Comparison of ENCODE assay signal across 8 cellular contexts in genomic region chr12:132084681-132085635, GRCh38. TPM values are rescaled to one million over a fixed set of nuclear protein-coding genes. Genes with fewer than 3 reads are reported as not detected.
DNase-seq lines count a peak whose midpoint lies in the region; ATAC-seq and TF ChIP-seq lines count a peak whose summit lies in the region.

No MANE protein-coding gene starts in this region.

- H4K20me1 ChIP-seq in BLaER1, result peaks cover 22% of the 10 kb centered on the region

- TF ChIP-seq POLR2A in stomach (IDR thresholded peaks at IDR 0.05), result no peak

- peak; percentile 36 for ATAC-seq in GM21423 (IDR thresholded peaks at IDR 0.05; ENCODE audit: unreplicated experiment)
- ATAC-seq in GM19324 (IDR thresholded peaks at IDR 0.05; ENCODE audit: low FRiP score, unreplicated experiment), result no peak

- H3K4me3 ChIP-seq in BLaER1 (peak overlapping the region; percentile 87), esophagus (ENCODE audit: low read depth in 1 of 2, low read length in 2 of 2) (peak overlapping the region; percentile 82 to 99), stomach (peak overlapping the region; percentile 73 to 97 (median 91))

- H3K9me3 ChIP-seq in BLaER1 (peaks cover 4% of the 10 kb centered on the region; the same call in 1 of the 2 replicates), esophagus (ENCODE audit: control insufficient read depth in 2 of 2, insufficient read depth in 1 of 2, low read depth in 1 of 2, low read length in 1 of 2) (no peaks in the 10 kb centered on the region), stomach (no peaks in the 10 kb centered on the region)

- H3K4me1 ChIP-seq in BLaER1, result peaks cover 34% of the 10 kb centered on the region
- H3K4me1 ChIP-seq in esophagus (ENCODE audit: control insufficient read depth in 2 of 2, insufficient read depth in 2 of 2, low read length in 1 of 2), result peaks cover 0 to 3% of the 10 kb centered on the region in 2 donors
- H3K4me1 ChIP-seq in stomach, result peaks cover 15 to 31% (median 25%) of the 10 kb centered on the region in 4 donors

- no peak for TF ChIP-seq EP300 in stomach (IDR thresholded peaks at IDR 0.05)

- H3K36me3 ChIP-seq in BLaER1 (peaks cover 41% of the 10 kb centered on the region), esophagus (ENCODE audit: control insufficient read depth in 2 of 2, insufficient read depth in 2 of 2, low read length in 1 of 2) (peaks cover 0 to 3% of the 10 kb centered on the region in 2 donors), stomach (peaks cover 0 to 21% (median 5%) of the 10 kb centered on the region in 4 donors)

- 5 to 6% methylated on average over 46 to 51 of the region's 51 CpGs for WGBS in esophagus, 2 donors
- WGBS in stomach, 5 donors, result 5 to 10% (median 6%) methylated on average over 35 to 51 of the region's 51 CpGs

- DNase-seq in NCI-H82 treated with DMSO at 0.1 percent for 48 hours (lab: John Stamatoyannopoulos, UW; ENCODE audit: unreplicated experiment) (peak; percentile 38), myocyte (ENCODE audit: low read depth) (peak; percentile 71), stomach (peak; percentile 63)
- DNase-seq in activated CD8-positive, alpha-beta memory T cell treated with anti-CD3 and anti-CD28 coated beads, Interleukin-2, amount 50 U/mL, for 48 hours, result peak; percentile 85

- intact Hi-C loops in stomach (cut with DNase I; ENCODE audit: low total_unique reads), result no loop called here

- peak overlapping the region; percentile 99 for H3K4me2 ChIP-seq in BLaER1

- H3K9ac ChIP-seq in BLaER1, result peak overlapping the region; percentile 92

- H3K27ac ChIP-seq in BLaER1 (peak overlapping the region; percentile 91), esophagus (ENCODE audit: low read depth in 2 of 2, low read length in 1 of 2) (peak overlapping the region; percentile 75 to 88), stomach (peak overlapping the region; percentile 83 to 98 (median 92))

- H3K27me3 ChIP-seq in BLaER1 (no peaks in the 10 kb centered on the region), esophagus (ENCODE audit: control insufficient read depth in 1 of 2, insufficient read depth in 2 of 2, low read length in 2 of 2) (no peaks in the 10 kb centered on the region), stomach (no peaks in the 10 kb centered on the region)

- TF ChIP-seq CTCF in stomach (IDR thresholded peaks at IDR 0.05), result no peak

RNA-seq across cellular contexts. Expression of gene DDX51, which starts 59.2 kb away (rescaled TPM):
- 10 to 100 TPM; 12.3 to 20.4 TPM for polyA plus RNA-seq in esophagus
- 6.4 and 6.9 TPM in 2 replicates for total RNA-seq in myocyte
- polyA plus RNA-seq in myocyte (2012), result 11.3 TPM
- 10 to 100 TPM in 4 of 5 donors, 1 to 10 TPM in 1; 7.0 to 69.5 (median 12.9) TPM for total RNA-seq in stomach
- polyA plus RNA-seq in stomach, result 10 to 100 TPM in 2 of 3 donors, 1 to 10 TPM in 1; 6.6 to 16.0 (median 13.6) TPM

RNA-seq across cellular contexts. Expression of gene NOC4L, which starts 59.3 kb away (rescaled TPM):
- polyA plus RNA-seq in esophagus, result 10 to 100 TPM; 20.6 to 22.7 TPM
- total RNA-seq in myocyte, result 11.1 and 14.2 TPM in 2 replicates
- polyA plus RNA-seq in myocyte (2012), result 16.7 TPM
- 10 to 100 TPM in 3 of 5 donors, 1 to 10 TPM in 2; 2.2 to 63.6 (median 23.0) TPM for total RNA-seq in stomach
- 10 to 100 TPM; 33.2 to 43.7 (median 37.9) TPM for polyA plus RNA-seq in stomach
